Comparison of ENCODE assay signal across 1 cellular context in the genomic region with DNA sequence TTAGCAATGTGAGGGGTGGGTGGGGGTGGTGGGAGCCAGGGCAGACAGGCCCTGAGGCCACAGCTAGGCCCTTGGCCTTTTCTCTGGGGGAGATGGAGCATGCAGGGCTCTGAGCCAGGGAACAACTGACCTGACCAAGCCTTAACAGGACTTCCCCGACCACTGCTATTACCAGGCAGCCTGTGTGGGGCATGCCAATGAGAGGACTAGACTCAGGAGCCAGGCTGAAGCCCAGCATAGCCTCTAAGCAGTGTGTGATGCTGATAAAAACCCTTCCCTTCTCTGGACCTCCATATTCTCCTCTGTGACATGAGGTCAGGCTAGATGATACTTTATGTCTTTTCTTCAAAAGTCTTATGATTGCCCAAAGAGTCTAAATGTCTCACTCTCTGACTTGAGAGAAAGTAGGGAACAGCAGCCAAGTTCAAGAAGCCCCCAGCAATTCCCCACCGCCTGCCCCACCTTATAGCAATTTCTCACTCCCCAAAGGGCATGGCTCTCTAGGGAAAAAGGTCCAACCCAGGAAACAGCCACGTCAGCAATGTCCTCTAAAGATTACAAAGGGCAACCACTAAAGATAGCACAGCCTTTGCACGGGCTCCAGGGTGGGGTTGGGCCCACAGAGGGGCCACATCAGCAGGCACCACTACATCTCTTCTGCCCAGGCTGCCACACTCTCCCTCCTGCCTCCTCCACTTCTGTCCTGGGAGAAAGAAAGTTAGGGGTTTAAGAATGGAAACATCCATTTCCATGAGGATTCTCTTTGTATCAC.
TF ChIP-seq lines count a peak whose summit lies in the region.

No MANE protein-coding gene starts in this region.

TF ChIP-seq in IMR-90, 13 proteins besides CTCF, POLR2A, EP300 and RAD21:
- TF ChIP-seq RCOR1 (IDR thresholded peaks at IDR 0.05; ENCODE audit: insufficient replicate concordance, low read length) (no peak), MAFK (IDR thresholded peaks at IDR 0.05; ENCODE audit: low read depth, low read length) (peak; percentile 32; the same call in 1 of the 2 replicates)
